Comparison of ENCODE assay signal across 1 cellular context in the genomic region with DNA sequence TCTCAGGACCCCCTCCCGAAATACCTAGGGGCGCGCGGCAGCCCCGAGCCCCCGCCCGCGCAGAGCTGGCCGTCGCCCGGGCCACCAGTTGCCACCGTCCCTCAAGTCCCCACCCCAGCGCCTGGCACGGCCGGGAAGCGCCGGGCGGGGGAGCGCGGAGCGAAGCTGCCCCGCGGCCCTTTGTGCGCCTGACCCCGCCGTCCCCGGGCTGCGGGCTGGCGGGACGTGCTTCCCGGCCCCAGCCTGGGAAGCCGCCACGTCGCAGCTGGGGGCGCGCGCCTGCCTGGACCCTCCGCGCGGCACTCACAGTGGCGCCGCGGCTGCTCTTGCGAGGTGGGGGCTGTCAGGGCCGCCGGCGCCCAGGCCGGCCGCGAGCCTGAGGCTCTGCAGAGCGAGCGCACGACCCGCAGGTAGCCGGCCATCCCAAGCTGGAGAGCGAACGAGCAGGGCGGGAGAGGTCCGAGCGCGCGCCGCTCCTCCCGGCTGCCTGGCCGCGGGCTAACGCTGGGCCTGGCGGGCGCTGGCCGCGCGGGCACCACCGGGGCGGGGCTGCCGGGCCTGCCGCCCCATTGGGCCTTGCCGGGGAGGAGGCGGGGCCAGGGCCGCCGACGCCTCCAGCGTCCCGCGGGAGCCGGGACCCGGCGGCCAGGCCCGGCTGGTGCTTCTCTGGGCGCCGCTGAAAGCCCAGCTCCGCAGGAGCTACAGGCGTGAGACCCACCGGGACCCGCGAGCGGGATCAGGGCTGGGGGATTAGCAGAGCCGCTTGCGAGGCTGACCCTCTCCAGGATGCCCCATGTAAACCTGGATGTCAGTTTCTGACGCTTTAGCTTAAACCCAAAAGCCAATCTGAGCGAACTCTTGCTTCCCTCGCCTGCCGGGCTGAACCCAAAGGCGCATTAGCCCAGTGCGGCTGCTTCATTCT.
TF ChIP-seq lines count a peak whose summit lies in the region.

A gene (minus strand): TSS at position 500 of the 922 bp plus-strand sequence. CDS start 78 bp downstream, at position 422.

TF ChIP-seq in WTC11, 78 proteins besides CTCF, POLR2A, EP300 and RAD21 (continued from another document):
- TF ChIP-seq, protein P1, sequence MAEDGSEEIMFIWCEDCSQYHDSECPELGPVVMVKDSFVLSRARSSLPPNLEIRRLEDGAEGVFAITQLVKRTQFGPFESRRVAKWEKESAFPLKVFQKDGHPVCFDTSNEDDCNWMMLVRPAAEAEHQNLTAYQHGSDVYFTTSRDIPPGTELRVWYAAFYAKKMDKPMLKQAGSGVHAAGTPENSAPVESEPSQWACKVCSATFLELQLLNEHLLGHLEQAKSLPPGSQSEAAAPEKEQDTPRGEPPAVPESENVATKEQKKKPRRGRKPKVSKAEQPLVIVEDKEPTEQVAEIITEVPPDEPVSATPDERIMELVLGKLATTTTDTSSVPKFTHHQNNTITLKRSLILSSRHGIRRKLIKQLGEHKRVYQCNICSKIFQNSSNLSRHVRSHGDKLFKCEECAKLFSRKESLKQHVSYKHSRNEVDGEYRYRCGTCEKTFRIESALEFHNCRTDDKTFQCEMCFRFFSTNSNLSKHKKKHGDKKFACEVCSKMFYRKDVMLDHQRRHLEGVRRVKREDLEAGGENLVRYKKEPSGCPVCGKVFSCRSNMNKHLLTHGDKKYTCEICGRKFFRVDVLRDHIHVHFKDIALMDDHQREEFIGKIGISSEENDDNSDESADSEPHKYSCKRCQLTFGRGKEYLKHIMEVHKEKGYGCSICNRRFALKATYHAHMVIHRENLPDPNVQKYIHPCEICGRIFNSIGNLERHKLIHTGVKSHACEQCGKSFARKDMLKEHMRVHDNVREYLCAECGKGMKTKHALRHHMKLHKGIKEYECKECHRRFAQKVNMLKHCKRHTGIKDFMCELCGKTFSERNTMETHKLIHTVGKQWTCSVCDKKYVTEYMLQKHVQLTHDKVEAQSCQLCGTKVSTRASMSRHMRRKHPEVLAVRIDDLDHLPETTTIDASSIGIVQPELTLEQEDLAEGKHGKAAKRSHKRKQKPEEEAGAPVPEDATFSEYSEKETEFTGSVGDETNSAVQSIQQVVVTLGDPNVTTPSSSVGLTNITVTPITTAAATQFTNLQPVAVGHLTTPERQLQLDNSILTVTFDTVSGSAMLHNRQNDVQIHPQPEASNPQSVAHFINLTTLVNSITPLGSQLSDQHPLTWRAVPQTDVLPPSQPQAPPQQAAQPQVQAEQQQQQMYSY (CRISPR knock-in tag; IDR thresholded peaks at IDR 0.05), result no peak
- TF ChIP-seq TP53 (CRISPR knock-in tag; IDR thresholded peaks at IDR 0.05) (peak; percentile 44; the same call in 1 of the 2 replicates), FOXK1 (CRISPR knock-in tag; IDR thresholded peaks at IDR 0.05) (peak; percentile 36; the same call in 1 of the 2 replicates), ZNF317 (CRISPR knock-in tag; IDR thresholded peaks at IDR 0.05; ENCODE audit: borderline replicate concordance, low read depth) (peak; percentile 48; the same call in 1 of the 2 replicates), EMX1 (CRISPR knock-in tag; IDR thresholded peaks at IDR 0.05) (0 out of 2 replicates have a peak, but pooled peaks have one; percentile 35), NFYB (CRISPR knock-in tag; conservative IDR thresholded peaks at IDR 0.05; ENCODE audit: low read depth) (0 out of 2 replicates have a peak, but pooled peaks have one; percentile 18)
- TF ChIP-seq, protein P2, sequence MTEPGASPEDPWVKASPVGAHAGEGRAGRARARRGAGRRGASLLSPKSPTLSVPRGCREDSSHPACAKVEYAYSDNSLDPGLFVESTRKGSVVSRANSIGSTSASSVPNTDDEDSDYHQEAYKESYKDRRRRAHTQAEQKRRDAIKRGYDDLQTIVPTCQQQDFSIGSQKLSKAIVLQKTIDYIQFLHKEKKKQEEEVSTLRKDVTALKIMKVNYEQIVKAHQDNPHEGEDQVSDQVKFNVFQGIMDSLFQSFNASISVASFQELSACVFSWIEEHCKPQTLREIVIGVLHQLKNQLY (CRISPR knock-in tag; IDR thresholded peaks at IDR 0.05), result no peak
- TF ChIP-seq, protein P3, sequence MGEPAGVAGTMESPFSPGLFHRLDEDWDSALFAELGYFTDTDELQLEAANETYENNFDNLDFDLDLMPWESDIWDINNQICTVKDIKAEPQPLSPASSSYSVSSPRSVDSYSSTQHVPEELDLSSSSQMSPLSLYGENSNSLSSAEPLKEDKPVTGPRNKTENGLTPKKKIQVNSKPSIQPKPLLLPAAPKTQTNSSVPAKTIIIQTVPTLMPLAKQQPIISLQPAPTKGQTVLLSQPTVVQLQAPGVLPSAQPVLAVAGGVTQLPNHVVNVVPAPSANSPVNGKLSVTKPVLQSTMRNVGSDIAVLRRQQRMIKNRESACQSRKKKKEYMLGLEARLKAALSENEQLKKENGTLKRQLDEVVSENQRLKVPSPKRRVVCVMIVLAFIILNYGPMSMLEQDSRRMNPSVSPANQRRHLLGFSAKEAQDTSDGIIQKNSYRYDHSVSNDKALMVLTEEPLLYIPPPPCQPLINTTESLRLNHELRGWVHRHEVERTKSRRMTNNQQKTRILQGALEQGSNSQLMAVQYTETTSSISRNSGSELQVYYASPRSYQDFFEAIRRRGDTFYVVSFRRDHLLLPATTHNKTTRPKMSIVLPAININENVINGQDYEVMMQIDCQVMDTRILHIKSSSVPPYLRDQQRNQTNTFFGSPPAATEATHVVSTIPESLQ (CRISPR knock-in tag; IDR thresholded peaks at IDR 0.05), result no peak
- TF ChIP-seq, protein P4, sequence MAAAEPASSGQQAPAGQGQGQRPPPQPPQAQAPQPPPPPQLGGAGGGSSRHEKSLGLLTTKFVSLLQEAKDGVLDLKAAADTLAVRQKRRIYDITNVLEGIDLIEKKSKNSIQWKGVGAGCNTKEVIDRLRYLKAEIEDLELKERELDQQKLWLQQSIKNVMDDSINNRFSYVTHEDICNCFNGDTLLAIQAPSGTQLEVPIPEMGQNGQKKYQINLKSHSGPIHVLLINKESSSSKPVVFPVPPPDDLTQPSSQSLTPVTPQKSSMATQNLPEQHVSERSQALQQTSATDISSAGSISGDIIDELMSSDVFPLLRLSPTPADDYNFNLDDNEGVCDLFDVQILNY (CRISPR knock-in tag; IDR thresholded peaks at IDR 0.05), result peak; percentile 92
